ENCODE assay signal across 22 cellular contexts in genomic region chr11:11493698-11494097, GRCh38.
"Had no signal": no experiment of that assay in that cellular context is flagged by ENCODE, and none has a peak within 500 bp of the region (broad histone marks: within the 10 kb centered on the region; RNA-seq: fewer than 3 reads in every experiment).

No MANE protein-coding gene starts in this region.

- H3K4me1 ChIP-seq: ascending aorta had no signal

- H3K36me3 ChIP-seq: ascending aorta, cardiac muscle cell had no signal

- DNase-seq: activated B cell treated with CpG ODN at 0.5 μM for 24 hours; activated CD4-positive, alpha-beta memory T cell treated with anti-CD3 and anti-CD28 coated beads, Interleukin-2, amount 10 ng/mL, durations not matched to agents 7 days and 5 days; activated CD4-positive, alpha-beta T cell treated with anti-CD3 and anti-CD28 coated beads for 1 hour; activated CD4-positive, alpha-beta T cell treated with anti-CD3 and anti-CD28 coated beads for 48 hours; activated CD8-positive, alpha-beta memory T cell treated with anti-CD3 and anti-CD28 coated beads for 24 hours; activated CD8-positive, alpha-beta memory T cell treated with anti-CD3 and anti-CD28 coated beads, Interleukin-2, amount 10 ng/mL, durations not matched to agents 7 days and 5 days; activated CD8-positive, alpha-beta memory T cell treated with anti-CD3 and anti-CD28 coated beads, Interleukin-2, amount 50 U/mL, for 48 hours; activated effector memory CD4-positive, alpha-beta T cell treated with Interleukin-2 at 50 U/mL for 16 hours; activated naive CD4-positive, alpha-beta T cell treated with Interleukin-2 at 50 U/mL for 16 hours; activated naive CD8-positive, alpha-beta T cell treated with anti-CD3 and anti-CD28 coated beads, Interleukin-2, amount 10 ng/mL, durations not matched to agents 7 days and 5 days; activated T-cell treated with anti-CD3 and anti-CD28 coated beads, Interleukin-2, amount 50 U/mL, for 48 hours; amygdala; NCI-H1436 treated with DMSO at 0.1 percent for 48 hours; NCI-H1694 treated with DMSO at 0.1 percent for 48 hours; NCI-H2029; NCI-H345; NCI-H524 treated with DMSO at 0.1 percent for 48 hours; PC-9; Right ventricle myocardium superior had no signal

- H3K27me3 ChIP-seq: ascending aorta had no signal

- H3K9me3 ChIP-seq: ascending aorta had no signal

- H3K27ac ChIP-seq: ascending aorta, cardiac muscle cell, PC-9 had no signal

- ATAC-seq: activated CD8-positive, alpha-beta memory T cell treated with anti-CD3 and anti-CD28 coated beads, Interleukin-2, amount 10 ng/mL, durations not matched to agents 7 days and 5 days; K562 had no signal

- H3K4me3 ChIP-seq: ascending aorta, cardiac muscle cell, K562, PC-9 had no signal
